In the genomic region with DNA sequence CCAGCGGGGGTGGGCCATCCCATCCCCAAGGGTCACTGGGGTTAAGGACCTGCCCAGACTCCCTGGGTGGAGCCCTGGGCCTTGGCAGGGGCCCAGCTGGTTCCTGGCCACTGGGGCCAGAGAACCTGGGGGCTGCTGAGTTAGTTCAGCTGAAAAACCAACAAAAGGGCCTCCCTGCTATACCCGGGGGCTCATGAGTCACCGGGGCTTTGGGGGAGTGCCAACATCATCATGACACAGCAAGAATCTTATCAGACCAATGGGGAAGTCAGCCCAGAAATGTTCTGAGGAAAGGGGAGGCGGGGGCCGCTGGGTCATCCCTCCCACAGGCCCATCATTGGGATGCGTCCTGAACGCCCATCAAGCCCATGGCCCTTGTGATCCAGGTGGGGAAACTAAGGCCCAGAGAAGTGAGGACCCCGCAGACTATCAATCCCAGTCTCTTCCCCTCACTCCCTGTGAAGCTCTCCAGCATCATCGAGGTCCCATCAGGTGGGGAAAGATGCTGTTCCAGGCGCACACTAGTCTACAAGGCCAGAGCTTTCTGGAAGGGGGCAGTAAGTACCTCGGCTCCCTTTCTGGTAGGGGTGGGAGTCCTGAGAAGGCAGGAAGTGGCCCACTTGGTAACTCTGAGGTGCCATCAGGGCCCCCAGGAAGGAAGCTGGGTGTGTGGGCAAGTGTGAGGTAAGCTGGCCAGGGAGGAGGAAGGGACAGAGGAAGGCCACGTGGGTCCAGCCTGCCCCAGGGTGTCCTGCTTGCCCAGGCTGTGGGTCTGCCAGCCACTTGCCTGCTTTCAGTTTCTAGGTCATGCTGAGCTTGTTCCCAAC, we compare ENCODE assay signal across 8 cellular contexts. TPM values are rescaled to one million over a fixed set of nuclear protein-coding genes. Genes with fewer than 3 reads are reported as not detected.
DNase-seq lines count a peak whose midpoint lies in the region; ATAC-seq and TF ChIP-seq lines count a peak whose summit lies in the region.

No MANE protein-coding gene starts in this region.

- no peak for TF ChIP-seq CTCF in stomach (IDR thresholded peaks at IDR 0.05)

- intact Hi-C loops in activated CD4-positive, alpha-beta T cell treated with anti-CD3 and anti-CD28 coated beads for 36 hours (cut with DNase I, micrococcal nuclease): no loop called here
- intact Hi-C loops in stomach (cut with DNase I; ENCODE audit: low total_unique reads): no loop called here

- H3K27me3 ChIP-seq in stomach: no peaks in the 10 kb centered on the region

- POLR2A ChIA-PET in activated CD4-positive, alpha-beta T cell treated with anti-CD3 and anti-CD28 coated beads for 36 hours (lab: Charles Lee): interaction anchor here (0.6 kb wide), 1 partner anchor 14 kb away, joined by 4 read pairs; no protein-coding TSS in a partner anchor

- 40 to 73% (median 48%) methylated on average over 2 to 12 of the region's 12 CpGs for WGBS in stomach, 5 donors

- no peak for TF ChIP-seq POLR2A in stomach (IDR thresholded peaks at IDR 0.05)

- ATAC-seq in activated CD4-positive, alpha-beta T cell treated with anti-CD3 and anti-CD28 coated beads for 36 hours: no peak
- no peak for ATAC-seq in HG03571 (IDR thresholded peaks at IDR 0.05; ENCODE audit: unreplicated experiment)
- ATAC-seq in HG03442 (IDR thresholded peaks at IDR 0.05; ENCODE audit: unreplicated experiment): no peak

- DNase-seq in activated CD4-positive, alpha-beta T cell treated with anti-CD3 and anti-CD28 coated beads for 36 hours: peak; percentile 60
- DNase-seq in activated CD4-positive, alpha-beta T cell treated with anti-CD3 and anti-CD28 coated beads, Interleukin-2, amount 50 U/mL, for 1 hour: no peak
- peak in 3 of 5 experiments; percentile 15 to 46 (median 31) for DNase-seq in T-helper 2 cell
- DNase-seq in caudate nucleus (lab: John Stamatoyannopoulos, UW): peak in 25 of 61 donors; percentile 1 to 50 (median 18)
- DNase-seq in medulla oblongata (ENCODE audit: extremely low spot score): peak; percentile 60
- peak; percentile 73 for DNase-seq in stomach

- H3K36me3 ChIP-seq in stomach: peaks cover 0 to 3% (median 0%) of the 10 kb centered on the region in 4 donors

- H3K4me3 ChIP-seq in stomach: peak overlapping the region in 1 of 4 donors; percentile 11

- peaks cover 18% of the 10 kb centered on the region for H3K36me3 Mint-ChIP-seq in activated CD4-positive, alpha-beta T cell treated with anti-CD3 and anti-CD28 coated beads for 36 hours (ENCODE audit: low read depth)

- H3K9me3 ChIP-seq in stomach: peaks cover 0 to 10% (median 0%) of the 10 kb centered on the region in 4 donors

- H3K27ac ChIP-seq in caudate nucleus (ENCODE audit: low read depth, low read length): peak overlapping the region; percentile 27
- H3K27ac ChIP-seq in stomach: peak overlapping the region; percentile 34 to 86 (median 84)

- H3K4me1 ChIP-seq in stomach: peaks cover 14 to 68% (median 28%) of the 10 kb centered on the region in 4 donors

- peak overlapping the region; percentile 76 for H3K4me3 Mint-ChIP-seq in activated CD4-positive, alpha-beta T cell treated with anti-CD3 and anti-CD28 coated beads for 36 hours

- no peaks in the 10 kb centered on the region for H3K27me3 Mint-ChIP-seq in activated CD4-positive, alpha-beta T cell treated with anti-CD3 and anti-CD28 coated beads for 36 hours

- no peaks in the 10 kb centered on the region for H3K9me3 Mint-ChIP-seq in activated CD4-positive, alpha-beta T cell treated with anti-CD3 and anti-CD28 coated beads for 36 hours (ENCODE audit: low read depth)

- H3K4me1 Mint-ChIP-seq in activated CD4-positive, alpha-beta T cell treated with anti-CD3 and anti-CD28 coated beads for 36 hours: peaks cover 39% of the 10 kb centered on the region

- peak overlapping the region; percentile 95 for H3K27ac Mint-ChIP-seq in activated CD4-positive, alpha-beta T cell treated with anti-CD3 and anti-CD28 coated beads for 36 hours

- CTCF ChIA-PET in activated CD4-positive, alpha-beta T cell treated with anti-CD3 and anti-CD28 coated beads for 36 hours (lab: Charles Lee): interaction anchor here (0.8 to 1.0 kb wide), 2 partner anchors 15 to 206 kb away, joined by 3 to 4 read pairs; no protein-coding TSS in a partner anchor

- TF ChIP-seq EP300 in stomach (IDR thresholded peaks at IDR 0.05): peak; percentile 17

RNA-seq across cellular contexts. Expression of a gene that starts 4.5 kb away (rescaled TPM):
- 10 to 100 TPM; 63.1 to 72.5 TPM for total RNA-seq in activated CD4-positive, alpha-beta T cell treated with anti-CD3 and anti-CD28 coated beads for 36 hours
- total RNA-seq in stomach: 10 to 100 TPM; 10.3 to 41.7 (median 30.3) TPM
- 10 to 100 TPM; 15.6 to 22.7 (median 19.1) TPM for polyA plus RNA-seq in stomach

RNA-seq across cellular contexts. Expression of a gene that starts 5.3 kb away (rescaled TPM):
- total RNA-seq in activated CD4-positive, alpha-beta T cell treated with anti-CD3 and anti-CD28 coated beads for 36 hours: 10 to 100 TPM; 32.7 to 33.0 TPM
- total RNA-seq in stomach: 10 to 100 TPM in 3 of 5 donors, 1 to 10 TPM in 2; 7.6 to 22.6 (median 14.8) TPM
- polyA plus RNA-seq in stomach: 10 to 100 TPM; 16.8 to 24.3 (median 18.5) TPM

RNA-seq across cellular contexts. Expression of a gene that starts 26.1 kb away (rescaled TPM):
- total RNA-seq in activated CD4-positive, alpha-beta T cell treated with anti-CD3 and anti-CD28 coated beads for 36 hours: 10 to 100 TPM; 27.6 to 30.5 TPM
- 10 to 100 TPM; 21.9 to 34.4 (median 24.1) TPM for total RNA-seq in stomach
- 10 to 100 TPM; 36.3 to 61.7 (median 49.0) TPM for polyA plus RNA-seq in stomach

RNA-seq across cellular contexts. Expression of a gene that starts 42.8 kb away (rescaled TPM):
- not detected for total RNA-seq in activated CD4-positive, alpha-beta T cell treated with anti-CD3 and anti-CD28 coated beads for 36 hours
- total RNA-seq in stomach: not detected
- not detected for polyA plus RNA-seq in stomach

RNA-seq across cellular contexts. Expression of a gene that starts 51.7 kb away (rescaled TPM):
- total RNA-seq in activated CD4-positive, alpha-beta T cell treated with anti-CD3 and anti-CD28 coated beads for 36 hours: 10 to 100 TPM; 10.4 to 11.3 TPM
- total RNA-seq in stomach: 100 to 1,000 TPM in 1 of 5 donors, 10 to 100 TPM in 2, 1 to 10 TPM in 2; 4.9 to 175 (median 13.2) TPM
- polyA plus RNA-seq in stomach: 10 to 100 TPM in 2 of 3 donors, 1 to 10 TPM in 1; 9.5 to 16.7 (median 12.5) TPM
